27 cellular contexts compared by ENCODE assay signal in the genomic region with DNA sequence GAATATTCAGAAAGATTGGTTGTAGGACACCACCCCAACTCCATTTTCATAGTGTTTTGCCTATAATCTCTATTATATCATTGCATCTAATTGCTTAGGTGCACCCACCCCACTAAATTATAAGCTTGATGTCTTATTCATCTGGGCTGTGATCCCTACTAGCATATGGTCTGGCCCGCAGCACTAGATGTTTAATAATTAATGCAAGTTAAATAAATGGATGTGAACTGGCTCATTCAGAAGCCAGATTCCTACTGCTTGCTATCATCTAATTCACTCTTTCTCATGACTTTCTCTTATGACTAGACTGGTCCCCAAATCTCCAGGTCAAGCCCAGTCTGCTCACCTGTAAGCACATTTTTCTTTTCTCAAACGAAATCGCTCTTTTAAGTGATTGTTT.
"Had no signal": no experiment of that assay in that cellular context is flagged by ENCODE, and none has a peak within 500 bp of the region (broad histone marks: within the 10 kb centered on the region; RNA-seq: fewer than 3 reads in every experiment).

No MANE protein-coding gene starts in this region.

- H3K27me3 ChIP-seq: brain microvascular endothelial cell, left lung, neural progenitor cell, spleen, suprapubic skin, tibial artery had no signal

- H3K9me3 ChIP-seq: lower lobe of right lung, suprapubic skin had no signal

- H3K36me3 ChIP-seq: brain microvascular endothelial cell, left lung, lower lobe of right lung, neural progenitor cell, spleen, suprapubic skin, tibial artery had no signal

- ATAC-seq: left lung, lower lobe of right lung, natural killer cell, right cardiac atrium had no signal

- FAIRE-seq: astrocyte, endothelial cell of umbilical vein had no signal

- H3K27ac ChIP-seq: brain microvascular endothelial cell, left lung, lower lobe of right lung, neural progenitor cell, spleen, suprapubic skin, tibial artery had no signal

- H3K4me3 ChIP-seq: left lung, lower lobe of right lung, neural progenitor cell, spleen, suprapubic skin, tibial artery had no signal

- H3K4me2 ChIP-seq: neural progenitor cell had no signal

- H3K4me1 ChIP-seq: left lung, lower lobe of right lung, spleen, suprapubic skin, tibial artery had no signal

- H2AFZ ChIP-seq: neural progenitor cell had no signal

- DNase-seq: activated CD4-positive, alpha-beta memory T cell treated with anti-CD3 and anti-CD28 coated beads, Interleukin-2, amount 10 ng/mL, durations not matched to agents 7 days and 5 days; activated CD4-positive, alpha-beta T cell treated with anti-CD3 and anti-CD28 coated beads, Interleukin-2, amount 10 ng/mL, durations not matched to agents 7 days and 5 days; activated CD4-positive, CD25-positive, alpha-beta regulatory T cell treated with anti-CD3 and anti-CD28 coated beads, Interleukin-2, amount 50 U/mL, for 72 hours; activated CD8-positive, alpha-beta memory T cell treated with anti-CD3 and anti-CD28 coated beads, Interleukin-2, amount 50 U/mL, for 48 hours; activated gamma-delta T cell; activated naive CD4-positive, alpha-beta T cell treated with anti-CD3 and anti-CD28 coated beads, Interleukin-2, amount 50 U/mL, for 16 hours; activated T-cell treated with anti-CD3 and anti-CD28 coated beads, Interleukin-2, amount 50 U/mL, for 24 hours; amniotic stem cell; brain microvascular endothelial cell; cortex of kidney; foreskin fibroblast; head of caudate nucleus; hippocampal formation; left lung; lower lobe of right lung; mesenchymal stem cell; natural killer cell; occipital lobe; right cardiac atrium; spleen; stimulated activated naive CD4-positive, alpha-beta T cell; T1000; tibial artery had no signal

- H3K9ac ChIP-seq: neural progenitor cell had no signal
